ENCODE assay signal across 18 cellular contexts in genomic region chr5:159650803-159651202, GRCh38.
DNase-seq lines count a peak whose midpoint lies in the region; ATAC-seq and TF ChIP-seq lines count a peak whose summit lies in the region.
"Had no signal": no experiment of that assay in that cellular context is flagged by ENCODE, and none has a peak within 500 bp of the region (broad histone marks: within the 10 kb centered on the region; RNA-seq: fewer than 3 reads in every experiment).

No MANE protein-coding gene starts in this region.

- no peak for DNase-seq in SK-N-SH
- DNase-seq in heart left ventricle = no peak
- DNase-seq in left ventricle myocardium inferior = no peak
- no peak for DNase-seq in stimulated activated naive CD4-positive, alpha-beta T cell treated with Interleukin-2 at 50 U/mL for 16 hours (lab: John Stamatoyannopoulos, UW)
- DNase-seq in NCI-H1417 treated with DMSO at 0.1 percent for 48 hours (lab: John Stamatoyannopoulos, UW) = no peak
- no peak for DNase-seq in NCI-H748 (lab: John Stamatoyannopoulos, UW; ENCODE audit: unreplicated experiment)
- DNase-seq: C1 segment of cervical spinal cord; Calu3; CD4-positive, alpha-beta memory T cell; COR-L47; DMS53; DMS79 treated with DMSO at 0.1 percent for 48 hours; GF-D8; GM23248; H7; HCEC 1CT had no signal

- intact Hi-C loops in heart left ventricle (cut with DNase I) (loop anchor here in 2 of 10 donors (10.0 kb wide), 2 partner anchors 136 to 196 kb away; no protein-coding TSS in a partner anchor), left ventricle myocardium inferior (cut with micrococcal nuclease) (no loop called here)

- H3F3A ChIP-seq in SK-N-SH (replicated peaks; ENCODE audit: insufficient read depth) = no peaks in the 10 kb centered on the region

- POLR2A ChIA-PET in SK-N-SH (lab: Yijun Ruan, JAX) = no interaction called here

- no peak overlapping the region for H3K4me3 ChIP-seq in SK-N-SH (ENCODE audit: low read depth in 2 of 2, low read length in 1 of 2)
- no peak overlapping the region for H3K4me3 ChIP-seq in heart left ventricle
- no peak overlapping the region for H3K4me3 ChIP-seq in left ventricle myocardium inferior
- H3K4me3 ChIP-seq: GM23248 had no signal

- H3K27ac ChIP-seq in SK-N-SH (ENCODE audit: low read depth in 2 of 2, low read length in 1 of 2) (no peak overlapping the region), heart left ventricle (peak overlapping the region in 10 of 12 donors; percentile 22 to 79 (median 60)), left ventricle myocardium inferior (replicated peaks) (peak overlapping the region; percentile 69)
- H3K27ac ChIP-seq: GM23248 had no signal

- H3K4me2 ChIP-seq in SK-N-SH = no peak overlapping the region

- no peak overlapping the region for H2AFZ ChIP-seq in SK-N-SH (ENCODE audit: low read depth)
- H2AFZ ChIP-seq: GM23248 had no signal

- no peaks in the 10 kb centered on the region for H3K27me3 ChIP-seq in SK-N-SH (ENCODE audit: insufficient read depth)
- H3K27me3 ChIP-seq in heart left ventricle = no peaks in the 10 kb centered on the region
- H3K27me3 ChIP-seq in left ventricle myocardium inferior (ENCODE audit: low read depth) = no peaks in the 10 kb centered on the region

- H3K9ac ChIP-seq in SK-N-SH = no peak overlapping the region
- H3K9ac ChIP-seq: GM23248 had no signal

- H3K9me3 ChIP-seq in SK-N-SH (no peaks in the 10 kb centered on the region), heart left ventricle (no peaks in the 10 kb centered on the region), left ventricle myocardium inferior (replicated peaks) (no peaks in the 10 kb centered on the region)

- WGBS in SK-N-SH (ENCODE audit: low lambda C conversion rate) = 27% methylated on average over 2 of the region's 2 CpGs
- WGBS in heart left ventricle, 4 donors = 40 to 54% (median 44%) methylated on average over 2 of the region's 2 CpGs

- no peak for TF ChIP-seq EP300 in SK-N-SH (IDR thresholded peaks at IDR 0.05; ENCODE audit: borderline replicate concordance in 1 of 2, low read depth in 1 of 2, low read length in 1 of 2)

- H3K4me1 ChIP-seq in SK-N-SH (ENCODE audit: control insufficient read depth in 1 of 2, insufficient read depth in 2 of 2, low read depth in 1 of 2, low read length in 1 of 2) (no peaks in the 10 kb centered on the region), heart left ventricle (peaks cover 0 to 17% (median 1%) of the 10 kb centered on the region in 12 donors), left ventricle myocardium inferior (peaks cover 9% of the 10 kb centered on the region)

- no peaks in the 10 kb centered on the region for H3K36me3 ChIP-seq in SK-N-SH (replicated peaks in 1 of 2; ENCODE audit: control insufficient read depth in 1 of 2, insufficient read depth in 2 of 2, low read length in 1 of 2)
- no peaks in the 10 kb centered on the region for H3K36me3 ChIP-seq in heart left ventricle
- H3K36me3 ChIP-seq in left ventricle myocardium inferior = no peaks in the 10 kb centered on the region

- CTCF ChIA-PET in SK-N-SH (lab: Yijun Ruan, JAX) = no interaction called here

- H3K9me2 ChIP-seq in SK-N-SH = no peaks in the 10 kb centered on the region

- ATAC-seq in SK-N-SH treated with all-trans-retinoic acid at 6 μM for 48 hours = peak; percentile 70
- ATAC-seq in heart left ventricle = peak; percentile 76 to 84 (median 78)
- no peak for ATAC-seq in GM18498 (IDR thresholded peaks at IDR 0.05; ENCODE audit: unreplicated experiment)

- TF ChIP-seq CTCF in SK-N-SH (IDR thresholded peaks at IDR 0.05) (no peak), heart left ventricle (IDR thresholded peaks at IDR 0.05) (no peak), left ventricle myocardium inferior (IDR thresholded peaks at IDR 0.05; ENCODE audit: borderline replicate concordance) (no peak)

- H3K79me2 ChIP-seq in SK-N-SH (ENCODE audit: insufficient read depth) = no peaks in the 10 kb centered on the region

- H4K20me1 ChIP-seq in SK-N-SH (ENCODE audit: insufficient read depth) = no peaks in the 10 kb centered on the region

- TF ChIP-seq RAD21 in SK-N-SH (IDR thresholded peaks at IDR 0.05; ENCODE audit: low read length) = no peak

- TF ChIP-seq POLR2A in heart left ventricle (IDR thresholded peaks at IDR 0.05) = no peak

TF ChIP-seq in SK-N-SH, 30 proteins besides CTCF, POLR2A, EP300 and RAD21 (continues in another document):
- TF ChIP-seq RXRA (IDR thresholded peaks at IDR 0.05; ENCODE audit: borderline replicate concordance, low read depth) (no peak), MEF2A (IDR thresholded peaks at IDR 0.05; ENCODE audit: borderline replicate concordance, low read depth) (no peak), GATA2 (CRISPR knock-in tag; IDR thresholded peaks at IDR 0.05) (no peak), USF1 (IDR thresholded peaks at IDR 0.05; ENCODE audit: borderline replicate concordance, low read depth) (no peak), SMC3 (IDR thresholded peaks at IDR 0.05; ENCODE audit: low read depth, low read length) (no peak), FOXJ3 (CRISPR knock-in tag; IDR thresholded peaks at IDR 0.05) (no peak), POLR2AphosphoS5 (IDR thresholded peaks at IDR 0.05; ENCODE audit: low read depth, low read length) (no peak), RCOR1 (IDR thresholded peaks at IDR 0.05; ENCODE audit: low read length) (no peak), SIN3A (IDR thresholded peaks at IDR 0.05; ENCODE audit: borderline replicate concordance, low read depth, low read length) (no peak), NRF1 (IDR thresholded peaks at IDR 0.05; ENCODE audit: low read depth, low read length) (no peak), PBX3 (IDR thresholded peaks at IDR 0.05) (peak; percentile 13; the same call in 1 of the 2 replicates), TCF12 (IDR thresholded peaks at IDR 0.05) (0 out of 2 replicates have a peak, but pooled peaks have one; percentile 34), NFIC (IDR thresholded peaks at IDR 0.05; ENCODE audit: borderline replicate concordance) (no peak), RFX5 (IDR thresholded peaks at IDR 0.05; ENCODE audit: low read length) (no peak)

TF ChIP-seq in SK-N-SH treated with all-trans-retinoic acid at 6 μM for 48 hours, 23 proteins besides CTCF, POLR2A, EP300 and RAD21:
- TF ChIP-seq POU6F1 (CRISPR knock-in tag; IDR thresholded peaks at IDR 0.05; ENCODE audit: borderline replicate concordance, low read depth) (no peak), PATZ1 (CRISPR knock-in tag; IDR thresholded peaks at IDR 0.05; ENCODE audit: borderline replicate concordance) (no peak), ZNF565 (CRISPR knock-in tag; conservative IDR thresholded peaks at IDR 0.05; ENCODE audit: low read depth) (no peak), ZNF8 (CRISPR knock-in tag; IDR thresholded peaks at IDR 0.05) (no peak), ESRRG (CRISPR knock-in tag; IDR thresholded peaks at IDR 0.05) (no peak), ARNTL (CRISPR knock-in tag; IDR thresholded peaks at IDR 0.05; ENCODE audit: borderline replicate concordance, low read depth) (no peak), SNAI2 (CRISPR knock-in tag; IDR thresholded peaks at IDR 0.05) (no peak), ZFP3 (CRISPR knock-in tag; IDR thresholded peaks at IDR 0.05) (no peak), BACH2 (CRISPR knock-in tag; IDR thresholded peaks at IDR 0.05; ENCODE audit: borderline replicate concordance) (no peak), ZFP30 (CRISPR knock-in tag; IDR thresholded peaks at IDR 0.05) (no peak), CREB5 (CRISPR knock-in tag; IDR thresholded peaks at IDR 0.05; ENCODE audit: low read depth) (no peak), PPARA (CRISPR knock-in tag; IDR thresholded peaks at IDR 0.05; ENCODE audit: borderline replicate concordance) (no peak), TOX (CRISPR knock-in tag; IDR thresholded peaks at IDR 0.05; ENCODE audit: borderline replicate concordance) (no peak)

Comparison
In these comparisons a context has a peak if more than half of its experiments do, and no peak if none do; other contexts are left out.
1. H3K27ac ChIP-seq: peak in heart left ventricle (10 of 12) and left ventricle myocardium inferior (single experiment); none in SK-N-SH (0 of 2).